Comparison of ENCODE assay signal across 10 cellular contexts in the genomic region with DNA sequence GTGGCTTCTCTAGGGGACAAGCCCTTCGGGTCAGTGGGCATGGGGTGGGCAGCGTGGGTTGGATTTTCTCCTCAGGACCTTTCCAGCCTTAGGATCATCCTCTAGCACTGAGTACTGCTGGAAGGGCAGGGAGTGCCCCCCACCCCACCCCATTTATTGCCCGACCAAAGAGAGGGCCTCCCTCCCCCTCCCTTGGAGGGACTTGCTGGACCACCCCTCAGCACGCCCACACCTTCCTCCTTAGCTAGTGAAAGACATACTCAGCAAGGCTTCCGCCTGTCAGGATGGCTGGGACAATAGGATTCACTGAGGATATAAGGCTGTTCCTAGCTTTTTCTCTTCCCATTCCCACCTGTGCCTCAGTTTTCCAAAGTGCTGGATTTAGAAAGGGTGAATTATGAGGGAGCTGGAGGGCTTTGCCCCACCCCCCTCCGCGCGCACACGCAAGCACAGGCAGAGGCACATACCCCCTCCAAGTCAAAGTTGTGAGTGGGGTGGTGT. TPM values are rescaled to one million over a fixed set of nuclear protein-coding genes. Genes with fewer than 3 reads are reported as not detected.
DNase-seq lines count a peak whose midpoint lies in the region; ATAC-seq, FAIRE-seq and TF ChIP-seq lines count a peak whose summit lies in the region.
"Had no signal": no experiment of that assay in that cellular context is flagged by ENCODE, and none has a peak within 500 bp of the region (broad histone marks: within the 10 kb centered on the region; RNA-seq: fewer than 3 reads in every experiment).

No MANE protein-coding gene starts in this region.

- H3K36me3 Mint-ChIP-seq in activated CD4-positive, alpha-beta T cell treated with anti-CD3 and anti-CD28 coated beads, Interleukin-2, amount 10 ng/mL, durations not matched to agents 7 days and 5 days (ENCODE audit: low read depth) = no peaks in the 10 kb centered on the region

- no peaks in the 10 kb centered on the region for H4K20me1 ChIP-seq in HepG2 (ENCODE audit: insufficient read depth, low read length)

- H3K79me2 ChIP-seq in HepG2 (ENCODE audit: insufficient read depth, low read length) = peaks cover 17% of the 10 kb centered on the region

- in situ Hi-C loops in HepG2 (cut with HindIII; ENCODE audit: extremely low pct_ligation_motif_present, low pct_unique_long_range_greater_than_20kb) = loop anchor here (5.0 kb wide), 1 partner anchor 50 kb away; no protein-coding TSS in a partner anchor

- TF ChIP-seq CTCF in HepG2 (CRISPR knock-in tag; IDR thresholded peaks at IDR 0.05) (no peak), thoracic aorta (IDR thresholded peaks at IDR 0.05) (no peak)

- no peak for TF ChIP-seq POLR2A in HepG2 (IDR thresholded peaks at IDR 0.05; ENCODE audit: insufficient read depth in 1 of 2, low read depth in 2 of 2, low read length in 2 of 2)

- peak overlapping the region; percentile 74 for H3K4me3 Mint-ChIP-seq in activated CD4-positive, alpha-beta T cell treated with anti-CD3 and anti-CD28 coated beads, Interleukin-2, amount 10 ng/mL, durations not matched to agents 7 days and 5 days

- no peaks in the 10 kb centered on the region for H3K36me3 ChIP-seq in adipocyte (ENCODE audit: control insufficient read depth, insufficient read depth, low read length, severe bottlenecking)
- H3K36me3 ChIP-seq in HepG2 (replicated peaks in 1 of 2; ENCODE audit: control insufficient read depth in 1 of 2, insufficient read depth in 2 of 2, low read length in 2 of 2) = no peaks in the 10 kb centered on the region
- no peaks in the 10 kb centered on the region for H3K36me3 ChIP-seq in thoracic aorta

- TF ChIP-seq EP300 in HepG2 (IDR thresholded peaks at IDR 0.05; ENCODE audit: low read depth in 2 of 2, low read length in 2 of 2) = no peak
- TF ChIP-seq EP300 in HepG2 (CRISPR knock-in tag; IDR thresholded peaks at IDR 0.05; ENCODE audit: borderline replicate concordance) = no peak

- DNase-seq in activated CD4-positive, alpha-beta T cell treated with anti-CD3 and anti-CD28 coated beads, Interleukin-2, amount 10 ng/mL, durations not matched to agents 7 days and 5 days = no peak
- no peak for DNase-seq in activated CD4-positive, alpha-beta T cell treated with anti-CD3 and anti-CD28 coated beads for 1 hour
- no peak for DNase-seq in adipocyte (ENCODE audit: low read depth)
- no peak for DNase-seq in HepG2 (ENCODE audit: low spot score)
- DNase-seq in thoracic aorta (ENCODE audit: low spot score) = no peak
- DNase-seq in AG20443 (ENCODE audit: low spot score) = no peak
- DNase-seq in T-helper 9 cell = no peak

- H3K9ac ChIP-seq in adipocyte (ENCODE audit: low read length) (peak overlapping the region; percentile 68), HepG2 (ENCODE audit: insufficient read depth, low read depth, low read length) (no peak overlapping the region)

- POLR2A ChIA-PET in activated CD4-positive, alpha-beta T cell treated with anti-CD3 and anti-CD28 coated beads, Interleukin-2, amount 10 ng/mL, durations not matched to agents 7 days and 5 days (lab: Charles Lee) = no interaction called here
- POLR2A ChIA-PET in HepG2 (lab: Yijun Ruan, JAX) = interaction anchor here (0.7 to 4.4 kb wide), 5 partner anchors 13 to 34 kb away, joined by 3 to 61 read pairs (median 7); a partner anchor contains a TSS

- no peaks in the 10 kb centered on the region for H3K9me3 Mint-ChIP-seq in activated CD4-positive, alpha-beta T cell treated with anti-CD3 and anti-CD28 coated beads, Interleukin-2, amount 10 ng/mL, durations not matched to agents 7 days and 5 days

- ATAC-seq in HepG2 (no peak), thoracic aorta (ENCODE audit: insufficient number of reproducible peaks, low FRiP score, low read depth) (no peak), GM18870 (IDR thresholded peaks at IDR 0.05; ENCODE audit: unreplicated experiment) (no peak)

- BruUV-seq in HepG2 (replicated peaks; lab: Mats Ljungman, UMichigan) = no TSS peak

- H3K27ac ChIP-seq in HepG2 (ENCODE audit: extremely low read length, insufficient read depth, low read length) = no peak overlapping the region
- peak overlapping the region; percentile 97 to 98 for H3K27ac ChIP-seq in thoracic aorta

- H3K4me3 ChIP-seq in adipocyte (ENCODE audit: low read length) (peak overlapping the region; percentile 80), HepG2 (replicated peaks in 1 of 3; ENCODE audit: insufficient read depth in 1 of 3, low read depth in 2 of 3, low read length in 3 of 3) (peak overlapping the region in 1 of 3 experiments; percentile 76; a peak in 2 of 6 replicates), thoracic aorta (peak overlapping the region; percentile 81)

- intact Hi-C loops in HepG2 (cut with micrococcal nuclease; ENCODE audit: unreplicated experiment) = no loop called here

- FAIRE-seq in HepG2 (lab: Jason Lieb, UNC) = no peak

- peaks cover 69% of the 10 kb centered on the region for H3K4me1 ChIP-seq in adipocyte (ENCODE audit: control insufficient read depth, insufficient read depth, low read length)
- peaks cover 80% of the 10 kb centered on the region for H3K4me1 ChIP-seq in HepG2 (ENCODE audit: insufficient read depth, low read length)
- peaks cover 67 to 80% of the 10 kb centered on the region in 2 donors for H3K4me1 ChIP-seq in thoracic aorta (ENCODE audit: control insufficient read depth in 1 of 2, low read depth in 2 of 2)

- no peaks in the 10 kb centered on the region for H3K27me3 ChIP-seq in adipocyte (replicated peaks; ENCODE audit: control insufficient read depth, insufficient read depth, low read length)
- peaks cover 0 to 1% of the 10 kb centered on the region in 2 experiments; a peak in 1 of 5 replicates for H3K27me3 ChIP-seq in HepG2 (ENCODE audit: control insufficient read depth in 1 of 2, insufficient read depth in 2 of 2, low read length in 2 of 2)
- no peaks in the 10 kb centered on the region for H3K27me3 ChIP-seq in thoracic aorta (replicated peaks; ENCODE audit: insufficient read depth)

- peak overlapping the region; percentile 60 for H3K27ac Mint-ChIP-seq in activated CD4-positive, alpha-beta T cell treated with anti-CD3 and anti-CD28 coated beads, Interleukin-2, amount 10 ng/mL, durations not matched to agents 7 days and 5 days

- peaks cover 44% of the 10 kb centered on the region for H3K4me1 Mint-ChIP-seq in activated CD4-positive, alpha-beta T cell treated with anti-CD3 and anti-CD28 coated beads, Interleukin-2, amount 10 ng/mL, durations not matched to agents 7 days and 5 days

- peaks cover 11% of the 10 kb centered on the region for H3K27me3 Mint-ChIP-seq in activated CD4-positive, alpha-beta T cell treated with anti-CD3 and anti-CD28 coated beads, Interleukin-2, amount 10 ng/mL, durations not matched to agents 7 days and 5 days

- no peak overlapping the region for H2AFZ ChIP-seq in HepG2 (ENCODE audit: low read length)

- H3K9me3 ChIP-seq in adipocyte (ENCODE audit: control insufficient read depth, low read length) = no peaks in the 10 kb centered on the region
- no peaks in the 10 kb centered on the region for H3K9me3 ChIP-seq in HepG2 (ENCODE audit: low read length)
- no peaks in the 10 kb centered on the region for H3K9me3 ChIP-seq in thoracic aorta

- WGBS in HepG2 (ENCODE audit: low lambda C conversion rate) = 72% methylated on average over 8 of the region's 9 CpGs

- peak overlapping the region; percentile 92 for H3K4me2 ChIP-seq in HepG2 (ENCODE audit: low read depth, low read length)

- CTCF ChIA-PET in activated CD4-positive, alpha-beta T cell treated with anti-CD3 and anti-CD28 coated beads, Interleukin-2, amount 10 ng/mL, durations not matched to agents 7 days and 5 days (lab: Charles Lee) = interaction anchor here (1.0 to 1.9 kb wide), 3 partner anchors 10 to 34 kb away, joined by 3 to 11 read pairs (median 7); no protein-coding TSS in a partner anchor
- CTCF ChIA-PET in HepG2 (lab: Yijun Ruan, JAX; ENCODE audit: low intra/inter-chr PET ratio, low total read pairs) = interaction anchor here (1.3 to 3.2 kb wide), 2 partner anchors 12 to 16 kb away, joined by 4 to 18 read pairs; no protein-coding TSS in a partner anchor

- no peak for TF ChIP-seq RAD21 in HepG2 (CRISPR knock-in tag; IDR thresholded peaks at IDR 0.05)

RNA-seq across cellular contexts. Expression of a gene that starts 0.9 kb away (rescaled TPM):
- 10 to 100 TPM; 38.5 to 46.9 TPM for total RNA-seq in activated CD4-positive, alpha-beta T cell treated with anti-CD3 and anti-CD28 coated beads, Interleukin-2, amount 10 ng/mL, durations not matched to agents 7 days and 5 days
- total RNA-seq in HepG2 (2016; rRNA removed; fragmentation: Illumina TruSeq; extraction: Trizol) (23.1 and 43.2 TPM in 2 replicates), thoracic aorta (100 to 1,000 TPM; 132 to 172 TPM)
- total RNA-seq in HepG2 (2016; cell fraction: cytosol; rRNA removed; fragmentation: Illumina TruSeq; extraction: Trizol; ENCODE audit: low read depth) = 19.7 and 24.6 TPM in 2 replicates
- 22.9 and 41.9 TPM in 2 replicates for total RNA-seq in HepG2 (2016; cell fraction: insoluble cytoplasmic fraction; rRNA removed; fragmentation: Illumina TruSeq; extraction: Trizol)
- total RNA-seq in HepG2 (2016; cell fraction: membrane; rRNA removed; fragmentation: Illumina TruSeq; extraction: Trizol) = 37.5 and 40.9 TPM in 2 replicates
- 42.6 and 53.1 TPM in 2 replicates for total RNA-seq in HepG2 (2016; cell fraction: nucleus; rRNA removed; fragmentation: Illumina TruSeq; extraction: Trizol)
- 95.5 and 106 TPM in 2 replicates for polyA plus RNA-seq in HepG2 (2011; rRNA removed)
- 92.8 and 113 TPM in 2 replicates for polyA plus RNA-seq in HepG2 (2011; cell fraction: cytosol; rRNA removed)
- 132 and 138 TPM in 2 replicates for polyA plus RNA-seq in HepG2 (2011; cell fraction: nucleus; rRNA removed)
- polyA plus RNA-seq in HepG2 (2012) = 38.8 and 43.9 TPM in 2 replicates
- 32.1 and 36.6 TPM in 2 replicates for polyA plus RNA-seq in HepG2 (2016; cell fraction: cytosol; fragmentation: Illumina TruSeq; extraction: Trizol; ENCODE audit: low read depth)
- 35.2 and 35.6 TPM in 2 replicates for polyA plus RNA-seq in HepG2 (2016; cell fraction: insoluble cytoplasmic fraction; fragmentation: Illumina TruSeq; extraction: Trizol; ENCODE audit: low read depth)
- 48.6 and 49.6 TPM in 2 replicates for polyA plus RNA-seq in HepG2 (2016; cell fraction: membrane; fragmentation: Illumina TruSeq; extraction: Trizol; ENCODE audit: low read depth)
- 82.7 and 90.9 TPM in 2 replicates for polyA plus RNA-seq in HepG2 (2016; cell fraction: nucleus; fragmentation: Illumina TruSeq; extraction: Trizol; ENCODE audit: insufficient read depth, low read depth)
- polyA minus RNA-seq in HepG2 (2011; rRNA and poly(A)+ RNA removed; ENCODE audit: low replicate concordance) = 236 and 248 TPM in 2 replicates
- polyA minus RNA-seq in HepG2 (2011; cell fraction: cytosol; rRNA and poly(A)+ RNA removed) = 35.4 and 40.0 TPM in 2 replicates
- polyA minus RNA-seq in HepG2 (2011; cell fraction: nucleus; rRNA and poly(A)+ RNA removed) = 37.0 and 39.3 TPM in 2 replicates

RNA-seq across cellular contexts. Expression of a gene that starts 5.8 kb away (rescaled TPM):
- not detected for total RNA-seq in activated CD4-positive, alpha-beta T cell treated with anti-CD3 and anti-CD28 coated beads, Interleukin-2, amount 10 ng/mL, durations not matched to agents 7 days and 5 days
- total RNA-seq in HepG2 (2016; rRNA removed; fragmentation: Illumina TruSeq; extraction: Trizol) (not detected in 2 replicates), thoracic aorta (not detected)
- not detected in 2 replicates for total RNA-seq in HepG2 (2016; cell fraction: cytosol; rRNA removed; fragmentation: Illumina TruSeq; extraction: Trizol; ENCODE audit: low read depth)
- not detected in 2 replicates for total RNA-seq in HepG2 (2016; cell fraction: insoluble cytoplasmic fraction; rRNA removed; fragmentation: Illumina TruSeq; extraction: Trizol)
- not detected in 2 replicates for total RNA-seq in HepG2 (2016; cell fraction: membrane; rRNA removed; fragmentation: Illumina TruSeq; extraction: Trizol)
- not detected in 2 replicates for total RNA-seq in HepG2 (2016; cell fraction: nucleus; rRNA removed; fragmentation: Illumina TruSeq; extraction: Trizol)
- 0.14 TPM in 1 of 2 replicates, not detected in the other for polyA plus RNA-seq in HepG2 (2011; rRNA removed)
- polyA plus RNA-seq in HepG2 (2011; cell fraction: cytosol; rRNA removed) = 0.09 TPM in 1 of 2 replicates, not detected in the other
- 0.24 TPM in 1 of 2 replicates, not detected in the other for polyA plus RNA-seq in HepG2 (2011; cell fraction: nucleus; rRNA removed)
- not detected in 2 replicates for polyA plus RNA-seq in HepG2 (2012)
- not detected in 2 replicates for polyA plus RNA-seq in HepG2 (2016; cell fraction: cytosol; fragmentation: Illumina TruSeq; extraction: Trizol; ENCODE audit: low read depth)
- not detected in 2 replicates for polyA plus RNA-seq in HepG2 (2016; cell fraction: insoluble cytoplasmic fraction; fragmentation: Illumina TruSeq; extraction: Trizol; ENCODE audit: low read depth)
- not detected in 2 replicates for polyA plus RNA-seq in HepG2 (2016; cell fraction: membrane; fragmentation: Illumina TruSeq; extraction: Trizol; ENCODE audit: low read depth)
- not detected in 2 replicates for polyA plus RNA-seq in HepG2 (2016; cell fraction: nucleus; fragmentation: Illumina TruSeq; extraction: Trizol; ENCODE audit: insufficient read depth, low read depth)
- not detected in 2 replicates for polyA minus RNA-seq in HepG2 (2011; rRNA and poly(A)+ RNA removed; ENCODE audit: low replicate concordance)
- polyA minus RNA-seq in HepG2 (2011; cell fraction: cytosol; rRNA and poly(A)+ RNA removed) = not detected in 2 replicates
- not detected in 2 replicates for polyA minus RNA-seq in HepG2 (2011; cell fraction: nucleus; rRNA and poly(A)+ RNA removed)
- total RNA-seq: T-helper 1 cell treated with Interleukin-12 subunit alpha and Interleukin-12 subunit beta and Interleukin-4 antibody, amounts not matched to agents 30 ng/mL and 1 ng/mL, for 36 hours had no signal
- polyA plus RNA-seq: BJ had no signal

RNA-seq across cellular contexts. Expression of a gene that starts 24.4 kb away (rescaled TPM):
- total RNA-seq in activated CD4-positive, alpha-beta T cell treated with anti-CD3 and anti-CD28 coated beads, Interleukin-2, amount 10 ng/mL, durations not matched to agents 7 days and 5 days = 100 to 1,000 TPM; 522 to 571 TPM
- total RNA-seq in HepG2 (2016; rRNA removed; fragmentation: Illumina TruSeq; extraction: Trizol) (1,472 and 2,212 TPM in 2 replicates), thoracic aorta (100 to 1,000 TPM; 405 to 695 TPM)
- 123 and 155 TPM in 2 replicates for total RNA-seq in HepG2 (2016; cell fraction: cytosol; rRNA removed; fragmentation: Illumina TruSeq; extraction: Trizol; ENCODE audit: low read depth)
- 1,508 and 1,964 TPM in 2 replicates for total RNA-seq in HepG2 (2016; cell fraction: insoluble cytoplasmic fraction; rRNA removed; fragmentation: Illumina TruSeq; extraction: Trizol)
- total RNA-seq in HepG2 (2016; cell fraction: membrane; rRNA removed; fragmentation: Illumina TruSeq; extraction: Trizol) = 383 and 490 TPM in 2 replicates
- 1,014 and 1,081 TPM in 2 replicates for total RNA-seq in HepG2 (2016; cell fraction: nucleus; rRNA removed; fragmentation: Illumina TruSeq; extraction: Trizol)
- polyA plus RNA-seq in HepG2 (2011; rRNA removed) = 1,076 and 1,325 TPM in 2 replicates
- polyA plus RNA-seq in HepG2 (2011; cell fraction: cytosol; rRNA removed) = 1,072 and 1,224 TPM in 2 replicates
- 279 and 406 TPM in 2 replicates for polyA plus RNA-seq in HepG2 (2011; cell fraction: nucleus; rRNA removed)
- polyA plus RNA-seq in HepG2 (2012) = 1,683 and 1,883 TPM in 2 replicates
- 155 and 188 TPM in 2 replicates for polyA plus RNA-seq in HepG2 (2016; cell fraction: cytosol; fragmentation: Illumina TruSeq; extraction: Trizol; ENCODE audit: low read depth)
- polyA plus RNA-seq in HepG2 (2016; cell fraction: insoluble cytoplasmic fraction; fragmentation: Illumina TruSeq; extraction: Trizol; ENCODE audit: low read depth) = 2,023 and 2,380 TPM in 2 replicates
- 336 and 456 TPM in 2 replicates for polyA plus RNA-seq in HepG2 (2016; cell fraction: membrane; fragmentation: Illumina TruSeq; extraction: Trizol; ENCODE audit: low read depth)
- polyA plus RNA-seq in HepG2 (2016; cell fraction: nucleus; fragmentation: Illumina TruSeq; extraction: Trizol; ENCODE audit: insufficient read depth, low read depth) = 1,245 and 1,272 TPM in 2 replicates
- 1,001 and 1,123 TPM in 2 replicates for polyA minus RNA-seq in HepG2 (2011; rRNA and poly(A)+ RNA removed; ENCODE audit: low replicate concordance)
- 1,091 and 1,101 TPM in 2 replicates for polyA minus RNA-seq in HepG2 (2011; cell fraction: cytosol; rRNA and poly(A)+ RNA removed)
- 271 and 440 TPM in 2 replicates for polyA minus RNA-seq in HepG2 (2011; cell fraction: nucleus; rRNA and poly(A)+ RNA removed)

RNA-seq across cellular contexts. Expression of a gene that starts 34.8 kb away (rescaled TPM):
- total RNA-seq in activated CD4-positive, alpha-beta T cell treated with anti-CD3 and anti-CD28 coated beads, Interleukin-2, amount 10 ng/mL, durations not matched to agents 7 days and 5 days = 10 to 100 TPM; 29.5 to 30.1 TPM
- total RNA-seq in HepG2 (2016; rRNA removed; fragmentation: Illumina TruSeq; extraction: Trizol) (34.9 and 61.1 TPM in 2 replicates), thoracic aorta (10 to 100 TPM; 19.9 to 33.3 TPM)
- 21.2 and 24.1 TPM in 2 replicates for total RNA-seq in HepG2 (2016; cell fraction: cytosol; rRNA removed; fragmentation: Illumina TruSeq; extraction: Trizol; ENCODE audit: low read depth)
- 35.1 and 62.8 TPM in 2 replicates for total RNA-seq in HepG2 (2016; cell fraction: insoluble cytoplasmic fraction; rRNA removed; fragmentation: Illumina TruSeq; extraction: Trizol)
- total RNA-seq in HepG2 (2016; cell fraction: membrane; rRNA removed; fragmentation: Illumina TruSeq; extraction: Trizol) = 44.9 and 53.8 TPM in 2 replicates
- 56.1 and 63.9 TPM in 2 replicates for total RNA-seq in HepG2 (2016; cell fraction: nucleus; rRNA removed; fragmentation: Illumina TruSeq; extraction: Trizol)
- 148 and 168 TPM in 2 replicates for polyA plus RNA-seq in HepG2 (2011; rRNA removed)
- polyA plus RNA-seq in HepG2 (2011; cell fraction: cytosol; rRNA removed) = 139 and 176 TPM in 2 replicates
- 99.4 and 112 TPM in 2 replicates for polyA plus RNA-seq in HepG2 (2011; cell fraction: nucleus; rRNA removed)
- polyA plus RNA-seq in HepG2 (2012) = 54.8 and 61.1 TPM in 2 replicates
- polyA plus RNA-seq in HepG2 (2016; cell fraction: cytosol; fragmentation: Illumina TruSeq; extraction: Trizol; ENCODE audit: low read depth) = 26.8 and 34.1 TPM in 2 replicates
- polyA plus RNA-seq in HepG2 (2016; cell fraction: insoluble cytoplasmic fraction; fragmentation: Illumina TruSeq; extraction: Trizol; ENCODE audit: low read depth) = 41.4 and 43.9 TPM in 2 replicates
- polyA plus RNA-seq in HepG2 (2016; cell fraction: membrane; fragmentation: Illumina TruSeq; extraction: Trizol; ENCODE audit: low read depth) = 45.2 and 53.5 TPM in 2 replicates
- 95.9 and 97.5 TPM in 2 replicates for polyA plus RNA-seq in HepG2 (2016; cell fraction: nucleus; fragmentation: Illumina TruSeq; extraction: Trizol; ENCODE audit: insufficient read depth, low read depth)
- polyA minus RNA-seq in HepG2 (2011; rRNA and poly(A)+ RNA removed; ENCODE audit: low replicate concordance) = 148 and 221 TPM in 2 replicates
- polyA minus RNA-seq in HepG2 (2011; cell fraction: cytosol; rRNA and poly(A)+ RNA removed) = 47.0 and 47.4 TPM in 2 replicates
- polyA minus RNA-seq in HepG2 (2011; cell fraction: nucleus; rRNA and poly(A)+ RNA removed) = 26.1 and 26.9 TPM in 2 replicates

RNA-seq across cellular contexts. Expression of a gene that starts 42.8 kb away (rescaled TPM):
- total RNA-seq in activated CD4-positive, alpha-beta T cell treated with anti-CD3 and anti-CD28 coated beads, Interleukin-2, amount 10 ng/mL, durations not matched to agents 7 days and 5 days = 10 to 100 TPM; 14.7 to 15.3 TPM
- 14.5 and 15.0 TPM in 2 replicates for total RNA-seq in HepG2 (2016; rRNA removed; fragmentation: Illumina TruSeq; extraction: Trizol)
- total RNA-seq in HepG2 (2016; cell fraction: cytosol; rRNA removed; fragmentation: Illumina TruSeq; extraction: Trizol; ENCODE audit: low read depth) = 5.3 and 5.4 TPM in 2 replicates
- total RNA-seq in HepG2 (2016; cell fraction: insoluble cytoplasmic fraction; rRNA removed; fragmentation: Illumina TruSeq; extraction: Trizol) = 15.7 and 16.3 TPM in 2 replicates
- 10.7 and 10.8 TPM in 2 replicates for total RNA-seq in HepG2 (2016; cell fraction: membrane; rRNA removed; fragmentation: Illumina TruSeq; extraction: Trizol)
- total RNA-seq in HepG2 (2016; cell fraction: nucleus; rRNA removed; fragmentation: Illumina TruSeq; extraction: Trizol) = 8.5 and 11.8 TPM in 2 replicates
- 6.7 and 8.5 TPM in 2 replicates for polyA plus RNA-seq in HepG2 (2011; rRNA removed)
- 7.7 and 9.3 TPM in 2 replicates for polyA plus RNA-seq in HepG2 (2011; cell fraction: cytosol; rRNA removed)
- polyA plus RNA-seq in HepG2 (2011; cell fraction: nucleus; rRNA removed) = 11.7 and 15.6 TPM in 2 replicates
- polyA plus RNA-seq in HepG2 (2012) = 7.1 TPM in 2 replicates
- 3.3 and 4.0 TPM in 2 replicates for polyA plus RNA-seq in HepG2 (2016; cell fraction: cytosol; fragmentation: Illumina TruSeq; extraction: Trizol; ENCODE audit: low read depth)
- polyA plus RNA-seq in HepG2 (2016; cell fraction: insoluble cytoplasmic fraction; fragmentation: Illumina TruSeq; extraction: Trizol; ENCODE audit: low read depth) = 14.6 and 14.8 TPM in 2 replicates
- polyA plus RNA-seq in HepG2 (2016; cell fraction: membrane; fragmentation: Illumina TruSeq; extraction: Trizol; ENCODE audit: low read depth) = 5.7 and 7.3 TPM in 2 replicates
- polyA plus RNA-seq in HepG2 (2016; cell fraction: nucleus; fragmentation: Illumina TruSeq; extraction: Trizol; ENCODE audit: insufficient read depth, low read depth) = 14.2 and 16.3 TPM in 2 replicates
- polyA minus RNA-seq in HepG2 (2011; rRNA and poly(A)+ RNA removed; ENCODE audit: low replicate concordance) = 3.3 and 10.9 TPM in 2 replicates
- polyA minus RNA-seq in HepG2 (2011; cell fraction: cytosol; rRNA and poly(A)+ RNA removed) = 4.6 and 6.2 TPM in 2 replicates
- polyA minus RNA-seq in HepG2 (2011; cell fraction: nucleus; rRNA and poly(A)+ RNA removed) = 4.5 and 8.3 TPM in 2 replicates
- 10 to 100 TPM in 1 of 2 donors, 1 to 10 TPM in 1; 5.5 to 10.6 TPM for total RNA-seq in thoracic aorta
